ENCODE assay signal across 8 cellular contexts in the genomic region with DNA sequence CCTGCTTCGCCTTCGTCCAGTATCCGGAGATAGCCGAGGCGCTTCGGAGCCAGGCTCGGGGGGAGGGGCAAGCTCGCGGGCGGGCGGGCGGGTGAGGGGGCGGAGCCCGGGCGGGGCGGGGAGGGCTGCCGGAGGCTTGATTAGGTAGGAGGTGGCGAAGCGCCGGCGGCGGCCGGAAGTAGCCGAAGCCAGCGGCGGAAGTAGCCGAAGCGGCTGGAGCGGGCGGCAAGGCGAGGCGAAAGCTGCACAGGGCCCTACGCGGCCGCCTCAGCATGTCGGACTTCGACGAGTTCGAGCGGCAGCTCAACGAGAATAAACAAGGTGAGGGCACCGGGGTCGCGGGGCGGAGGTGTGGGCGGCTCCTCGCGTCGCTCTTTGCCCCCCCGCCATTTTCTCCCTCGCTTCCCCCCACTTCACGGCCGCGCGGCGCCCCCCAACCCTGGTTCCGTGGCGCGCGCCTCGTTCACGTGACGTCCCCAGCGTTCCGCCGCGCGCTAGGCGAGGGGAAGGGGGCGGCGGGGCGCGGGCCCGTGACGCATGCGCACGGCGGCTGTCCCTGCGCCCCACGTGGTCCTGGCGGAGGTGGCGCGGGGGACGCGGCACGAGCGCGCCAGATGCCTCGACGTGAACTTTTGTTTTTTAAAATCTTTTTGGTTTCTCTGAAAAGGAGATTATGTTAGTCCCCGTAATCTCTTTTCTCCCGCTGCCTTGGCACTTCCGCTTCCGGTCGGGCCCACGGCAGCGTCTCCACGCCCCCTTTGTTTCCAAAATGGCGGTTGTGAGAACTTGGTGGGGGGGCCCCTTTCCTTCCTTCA. TPM values are rescaled to one million over a fixed set of nuclear protein-coding genes. Genes with fewer than 3 reads are reported as not detected.
DNase-seq lines count a peak whose midpoint lies in the region; TF ChIP-seq lines count a peak whose summit lies in the region.

TSS of gene U2AF2 (plus strand) at position 203 of the 815 bp plus-strand sequence. CDS start at position 273, 70 bp downstream.

- H3K4me2 ChIP-seq in GM23248 (ENCODE audit: unreplicated experiment): peak within 1 kb of the TSS; percentile 100

- no peaks in the 10 kb centered on the region for H3K9me3 Mint-ChIP-seq in neural crest cell

- H3K27ac ChIP-seq in GM23248 (peak within 1 kb of the TSS; percentile 97), stomach smooth muscle (ENCODE audit: low read length) (peak within 1 kb of the TSS; percentile 96)

- TF ChIP-seq CTCF in fibroblast of villous mesenchyme (IDR thresholded peaks at IDR 0.05; ENCODE audit: insufficient read depth, low read depth, low read length) (no peak), neural crest cell (conservative IDR thresholded peaks at IDR 0.05) (no peak)

- no peaks in the 10 kb centered on the region for H3K27me3 ChIP-seq in GM23248 (replicated peaks; ENCODE audit: insufficient read depth)
- no peaks in the 10 kb centered on the region for H3K27me3 ChIP-seq in stomach smooth muscle (ENCODE audit: control insufficient read depth in 1 of 2, insufficient read depth in 2 of 2, low read length in 2 of 2)

- no peaks in the 10 kb centered on the region for H3K9me2 ChIP-seq in GM23248 (ENCODE audit: insufficient read depth)

- in situ Hi-C loops in GM23248 (cut with MboI): loop anchor here (25.0 kb wide), 1 partner anchor 1193 kb away; the partner anchor contains the start of genes CDC42EP5 and LENG9

- peaks cover 27% of the 10 kb centered on the region for H3K4me1 Mint-ChIP-seq in neural crest cell

- H3K9me3 ChIP-seq in GM23248 (ENCODE audit: low read depth) (no peaks in the 10 kb centered on the region), stomach smooth muscle (ENCODE audit: control insufficient read depth in 2 of 2, low read length in 2 of 2) (no peaks in the 10 kb centered on the region)

- H3K36me3 ChIP-seq in GM23248 (ENCODE audit: low read depth) (no peaks in the 10 kb centered on the region), stomach smooth muscle (ENCODE audit: control insufficient read depth in 2 of 2, insufficient read depth in 2 of 2, low read length in 2 of 2) (peaks cover 1 to 5% of the 10 kb centered on the region in 2 donors)

- peak within 1 kb of the TSS; percentile 85 for H2AFZ ChIP-seq in GM23248

- H3K9ac ChIP-seq in GM23248 (peak within 1 kb of the TSS; percentile 98), stomach smooth muscle (ENCODE audit: low read length in 2 of 2) (peak within 1 kb of the TSS; percentile 95 to 99)

- H4K20me1 ChIP-seq in GM23248 (ENCODE audit: insufficient read depth): peaks cover 37% of the 10 kb centered on the region; the same call in 1 of the 2 replicates

- peaks cover 9% of the 10 kb centered on the region for H3K27me3 Mint-ChIP-seq in neural crest cell (ENCODE audit: low read depth)

- peak; percentile 85 for TF ChIP-seq POLR2A in Raji (IDR thresholded peaks at IDR 0.05; ENCODE audit: insufficient read depth, low read depth, low read length)

- peak within 1 kb of the TSS; percentile 99 for H3K27ac Mint-ChIP-seq in neural crest cell (ENCODE audit: unreplicated experiment)

- 1 to 2% methylated on average over 62 to 65 of the region's 99 CpGs for WGBS in GM23248 (ENCODE audit: low coverage in 1 of 2, low lambda C conversion rate in 2 of 2, missing lambda C conversion rate in 2 of 2), 2 experiments

- H3K4me1 ChIP-seq in GM23248 (ENCODE audit: insufficient read depth) (peaks cover 24% of the 10 kb centered on the region), stomach smooth muscle (ENCODE audit: control insufficient read depth, insufficient read depth, low read length) (peaks cover 44% of the 10 kb centered on the region)

- H3K79me2 ChIP-seq in GM23248 (ENCODE audit: insufficient read depth): peaks cover 51% of the 10 kb centered on the region

- H3F3A ChIP-seq in GM23248 (ENCODE audit: insufficient read depth): peaks cover 8% of the 10 kb centered on the region

- H3K36me3 Mint-ChIP-seq in neural crest cell (ENCODE audit: low read depth): peaks cover 3% of the 10 kb centered on the region

- DNase-seq in EH (ENCODE audit: low read depth) (peak; percentile 91), GM23248 (peak; percentile 95), Kasumi-1 (lab: John Stamatoyannopoulos, UW) (peak; percentile 92 to 96), fibroblast of villous mesenchyme (ENCODE audit: low read depth) (peak; percentile 94), neural crest cell (ENCODE audit: low read depth, low spot score) (peak; percentile 94)
- DNase-seq in activated effector memory CD4-positive, alpha-beta T cell treated with anti-CD3 and anti-CD28 coated beads, Interleukin-2, amount 50 U/mL, for 16 hours: peak; percentile 98

- peak within 1 kb of the TSS; percentile 95 for H3K4me3 Mint-ChIP-seq in neural crest cell

- H3K4me3 ChIP-seq in GM23248 (peak within 1 kb of the TSS; percentile 98), fibroblast of villous mesenchyme (ENCODE audit: low read depth, low read length) (peak within 1 kb of the TSS; percentile 77), stomach smooth muscle (ENCODE audit: low read length in 2 of 2) (peak within 1 kb of the TSS; percentile 95 to 97)

RNA-seq across cellular contexts. Expression of gene U2AF2, which starts in this region (rescaled TPM):
- 128 and 150 TPM in 2 replicates for total RNA-seq in GM23248 (2014; rRNA removed; shearing (Covaris generic))
- 19.3 and 22.4 TPM in 2 replicates for polyA plus RNA-seq in GM23248 (2016; fragmentation: Nextera tagmentation; extraction: Ambion mirVana)
- total RNA-seq in fibroblast of villous mesenchyme (99.9 and 111 TPM in 2 replicates), neural crest cell (342 and 365 TPM in 2 replicates)

Comparison
In these comparisons a context has a peak if more than half of its experiments do, and no peak if none do; other contexts are left out.
1. Peak in every context shown above with its lines: DNase-seq, H3K4me3 ChIP-seq and H3K27ac ChIP-seq.